ENCODE assay signal across 1 cellular context in the genomic region with DNA sequence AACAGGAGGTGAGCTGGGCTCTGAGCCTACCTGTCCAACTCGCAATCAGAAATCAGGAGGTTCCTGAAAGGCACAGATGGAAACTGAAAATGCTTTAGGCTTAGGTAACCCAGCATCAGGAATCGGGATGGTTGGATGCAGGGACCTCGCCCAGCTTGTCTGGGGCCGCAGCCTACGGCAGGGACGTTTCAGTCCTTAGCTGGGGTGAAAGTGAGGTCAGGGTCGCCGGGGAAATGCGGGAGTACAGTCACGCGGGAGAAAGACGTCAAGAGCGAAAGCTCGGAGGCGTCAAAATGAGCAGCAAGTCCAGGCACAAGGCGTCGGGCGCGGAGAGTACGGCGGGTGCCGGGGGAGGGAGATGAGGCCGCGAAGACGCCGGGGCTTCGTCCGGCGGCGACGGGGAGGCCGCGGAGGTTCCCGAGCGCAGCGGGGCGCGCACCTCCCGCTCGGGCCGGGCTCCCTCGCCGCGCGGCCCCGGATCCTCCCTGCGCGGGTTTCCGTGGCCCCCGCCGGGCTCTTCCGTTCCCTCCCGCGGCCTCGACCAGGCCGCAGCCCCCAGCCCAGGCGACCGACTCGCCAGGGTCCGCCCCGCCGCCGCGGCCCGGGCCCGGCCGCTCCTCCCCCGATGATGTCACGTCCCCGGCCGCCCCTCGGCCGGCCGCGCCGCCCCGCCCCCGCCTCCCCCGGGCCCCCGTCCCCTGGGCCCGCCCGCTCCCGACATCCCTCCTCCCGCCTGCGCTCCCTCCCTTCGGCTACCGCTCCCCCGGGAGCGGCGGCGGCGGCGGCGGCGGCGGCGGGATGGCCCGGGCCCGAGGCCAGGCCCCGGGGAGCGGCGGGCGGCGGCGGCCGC.
TF ChIP-seq lines count a peak whose summit lies in the region.

A gene with protein sequence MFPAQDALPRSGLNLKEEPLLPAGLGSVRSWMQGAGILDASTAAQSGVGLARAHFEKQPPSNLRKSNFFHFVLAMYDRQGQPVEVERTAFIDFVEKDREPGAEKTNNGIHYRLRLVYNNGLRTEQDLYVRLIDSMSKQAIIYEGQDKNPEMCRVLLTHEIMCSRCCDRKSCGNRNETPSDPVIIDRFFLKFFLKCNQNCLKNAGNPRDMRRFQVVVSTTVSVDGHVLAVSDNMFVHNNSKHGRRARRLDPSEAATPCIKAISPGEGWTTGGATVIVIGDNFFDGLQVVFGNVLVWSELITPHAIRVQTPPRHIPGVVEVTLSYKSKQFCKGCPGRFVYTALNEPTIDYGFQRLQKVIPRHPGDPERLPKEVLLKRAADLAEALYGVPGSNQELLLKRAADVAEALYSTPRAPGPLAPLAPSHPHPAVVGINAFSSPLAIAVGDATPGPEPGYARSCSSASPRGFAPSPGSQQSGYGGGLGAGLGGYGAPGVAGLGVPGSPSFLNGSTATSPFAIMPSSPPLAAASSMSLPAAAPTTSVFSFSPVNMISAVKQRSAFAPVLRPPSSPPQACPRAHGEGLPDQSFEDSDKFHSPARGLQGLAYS (plus strand): TSS at position 745 of the 850 bp plus-strand sequence. CDS start 866 bp downstream, outside the sequence.

TF ChIP-seq in K562, 482 proteins besides CTCF, POLR2A, EP300 and RAD21 (continued from another document and continues in another):
- TF ChIP-seq, protein P1, sequence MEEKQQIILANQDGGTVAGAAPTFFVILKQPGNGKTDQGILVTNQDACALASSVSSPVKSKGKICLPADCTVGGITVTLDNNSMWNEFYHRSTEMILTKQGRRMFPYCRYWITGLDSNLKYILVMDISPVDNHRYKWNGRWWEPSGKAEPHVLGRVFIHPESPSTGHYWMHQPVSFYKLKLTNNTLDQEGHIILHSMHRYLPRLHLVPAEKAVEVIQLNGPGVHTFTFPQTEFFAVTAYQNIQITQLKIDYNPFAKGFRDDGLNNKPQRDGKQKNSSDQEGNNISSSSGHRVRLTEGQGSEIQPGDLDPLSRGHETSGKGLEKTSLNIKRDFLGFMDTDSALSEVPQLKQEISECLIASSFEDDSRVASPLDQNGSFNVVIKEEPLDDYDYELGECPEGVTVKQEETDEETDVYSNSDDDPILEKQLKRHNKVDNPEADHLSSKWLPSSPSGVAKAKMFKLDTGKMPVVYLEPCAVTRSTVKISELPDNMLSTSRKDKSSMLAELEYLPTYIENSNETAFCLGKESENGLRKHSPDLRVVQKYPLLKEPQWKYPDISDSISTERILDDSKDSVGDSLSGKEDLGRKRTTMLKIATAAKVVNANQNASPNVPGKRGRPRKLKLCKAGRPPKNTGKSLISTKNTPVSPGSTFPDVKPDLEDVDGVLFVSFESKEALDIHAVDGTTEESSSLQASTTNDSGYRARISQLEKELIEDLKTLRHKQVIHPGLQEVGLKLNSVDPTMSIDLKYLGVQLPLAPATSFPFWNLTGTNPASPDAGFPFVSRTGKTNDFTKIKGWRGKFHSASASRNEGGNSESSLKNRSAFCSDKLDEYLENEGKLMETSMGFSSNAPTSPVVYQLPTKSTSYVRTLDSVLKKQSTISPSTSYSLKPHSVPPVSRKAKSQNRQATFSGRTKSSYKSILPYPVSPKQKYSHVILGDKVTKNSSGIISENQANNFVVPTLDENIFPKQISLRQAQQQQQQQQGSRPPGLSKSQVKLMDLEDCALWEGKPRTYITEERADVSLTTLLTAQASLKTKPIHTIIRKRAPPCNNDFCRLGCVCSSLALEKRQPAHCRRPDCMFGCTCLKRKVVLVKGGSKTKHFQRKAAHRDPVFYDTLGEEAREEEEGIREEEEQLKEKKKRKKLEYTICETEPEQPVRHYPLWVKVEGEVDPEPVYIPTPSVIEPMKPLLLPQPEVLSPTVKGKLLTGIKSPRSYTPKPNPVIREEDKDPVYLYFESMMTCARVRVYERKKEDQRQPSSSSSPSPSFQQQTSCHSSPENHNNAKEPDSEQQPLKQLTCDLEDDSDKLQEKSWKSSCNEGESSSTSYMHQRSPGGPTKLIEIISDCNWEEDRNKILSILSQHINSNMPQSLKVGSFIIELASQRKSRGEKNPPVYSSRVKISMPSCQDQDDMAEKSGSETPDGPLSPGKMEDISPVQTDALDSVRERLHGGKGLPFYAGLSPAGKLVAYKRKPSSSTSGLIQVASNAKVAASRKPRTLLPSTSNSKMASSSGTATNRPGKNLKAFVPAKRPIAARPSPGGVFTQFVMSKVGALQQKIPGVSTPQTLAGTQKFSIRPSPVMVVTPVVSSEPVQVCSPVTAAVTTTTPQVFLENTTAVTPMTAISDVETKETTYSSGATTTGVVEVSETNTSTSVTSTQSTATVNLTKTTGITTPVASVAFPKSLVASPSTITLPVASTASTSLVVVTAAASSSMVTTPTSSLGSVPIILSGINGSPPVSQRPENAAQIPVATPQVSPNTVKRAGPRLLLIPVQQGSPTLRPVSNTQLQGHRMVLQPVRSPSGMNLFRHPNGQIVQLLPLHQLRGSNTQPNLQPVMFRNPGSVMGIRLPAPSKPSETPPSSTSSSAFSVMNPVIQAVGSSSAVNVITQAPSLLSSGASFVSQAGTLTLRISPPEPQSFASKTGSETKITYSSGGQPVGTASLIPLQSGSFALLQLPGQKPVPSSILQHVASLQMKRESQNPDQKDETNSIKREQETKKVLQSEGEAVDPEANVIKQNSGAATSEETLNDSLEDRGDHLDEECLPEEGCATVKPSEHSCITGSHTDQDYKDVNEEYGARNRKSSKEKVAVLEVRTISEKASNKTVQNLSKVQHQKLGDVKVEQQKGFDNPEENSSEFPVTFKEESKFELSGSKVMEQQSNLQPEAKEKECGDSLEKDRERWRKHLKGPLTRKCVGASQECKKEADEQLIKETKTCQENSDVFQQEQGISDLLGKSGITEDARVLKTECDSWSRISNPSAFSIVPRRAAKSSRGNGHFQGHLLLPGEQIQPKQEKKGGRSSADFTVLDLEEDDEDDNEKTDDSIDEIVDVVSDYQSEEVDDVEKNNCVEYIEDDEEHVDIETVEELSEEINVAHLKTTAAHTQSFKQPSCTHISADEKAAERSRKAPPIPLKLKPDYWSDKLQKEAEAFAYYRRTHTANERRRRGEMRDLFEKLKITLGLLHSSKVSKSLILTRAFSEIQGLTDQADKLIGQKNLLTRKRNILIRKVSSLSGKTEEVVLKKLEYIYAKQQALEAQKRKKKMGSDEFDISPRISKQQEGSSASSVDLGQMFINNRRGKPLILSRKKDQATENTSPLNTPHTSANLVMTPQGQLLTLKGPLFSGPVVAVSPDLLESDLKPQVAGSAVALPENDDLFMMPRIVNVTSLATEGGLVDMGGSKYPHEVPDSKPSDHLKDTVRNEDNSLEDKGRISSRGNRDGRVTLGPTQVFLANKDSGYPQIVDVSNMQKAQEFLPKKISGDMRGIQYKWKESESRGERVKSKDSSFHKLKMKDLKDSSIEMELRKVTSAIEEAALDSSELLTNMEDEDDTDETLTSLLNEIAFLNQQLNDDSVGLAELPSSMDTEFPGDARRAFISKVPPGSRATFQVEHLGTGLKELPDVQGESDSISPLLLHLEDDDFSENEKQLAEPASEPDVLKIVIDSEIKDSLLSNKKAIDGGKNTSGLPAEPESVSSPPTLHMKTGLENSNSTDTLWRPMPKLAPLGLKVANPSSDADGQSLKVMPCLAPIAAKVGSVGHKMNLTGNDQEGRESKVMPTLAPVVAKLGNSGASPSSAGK (IDR thresholded peaks at IDR 0.05), result peak; percentile 86
- TF ChIP-seq RFX1 (IDR thresholded peaks at IDR 0.05), result no peak
- no peak for TF ChIP-seq TFAP4 (CRISPR knock-in tag; IDR thresholded peaks at IDR 0.05; ENCODE audit: borderline replicate concordance)
- no peak for TF ChIP-seq ZNF766 (CRISPR knock-in tag; conservative IDR thresholded peaks at IDR 0.05)
- no peak for TF ChIP-seq MAFG (tag; conservative IDR thresholded peaks at IDR 0.05)
- peak; percentile 97 for TF ChIP-seq L3MBTL2 (IDR thresholded peaks at IDR 0.05)
- TF ChIP-seq CXXC5 (CRISPR knock-in tag; IDR thresholded peaks at IDR 0.05), result peak; percentile 58
- TF ChIP-seq ZFX (CRISPR knock-in tag; IDR thresholded peaks at IDR 0.05), result peak; percentile 48; the same call in 1 of the 2 replicates
- 0 out of 2 replicates have a peak, but pooled peaks have one; percentile 26 for TF ChIP-seq ZNF12 (CRISPR knock-in tag; IDR thresholded peaks at IDR 0.05)
- peak; percentile 26; the same call in 1 of the 2 replicates for TF ChIP-seq ZNF263 (CRISPR knock-in tag; IDR thresholded peaks at IDR 0.05; ENCODE audit: borderline replicate concordance)
- 0 out of 2 replicates have a peak, but pooled peaks have one; percentile 47 for TF ChIP-seq ZNF511 (CRISPR knock-in tag; IDR thresholded peaks at IDR 0.05)
- TF ChIP-seq, protein P2, sequence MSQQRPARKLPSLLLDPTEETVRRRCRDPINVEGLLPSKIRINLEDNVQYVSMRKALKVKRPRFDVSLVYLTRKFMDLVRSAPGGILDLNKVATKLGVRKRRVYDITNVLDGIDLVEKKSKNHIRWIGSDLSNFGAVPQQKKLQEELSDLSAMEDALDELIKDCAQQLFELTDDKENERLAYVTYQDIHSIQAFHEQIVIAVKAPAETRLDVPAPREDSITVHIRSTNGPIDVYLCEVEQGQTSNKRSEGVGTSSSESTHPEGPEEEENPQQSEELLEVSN (IDR thresholded peaks at IDR 0.05; ENCODE audit: borderline replicate concordance in 1 of 2, extremely low read depth in 1 of 2, insufficient read depth in 1 of 2, insufficient read length in 1 of 2, low read depth in 1 of 2, low read length in 1 of 2, poor library complexity in 1 of 2, severe bottlenecking in 1 of 2), result peak; percentile 70 to 90
- TF ChIP-seq PHF21A (IDR thresholded peaks at IDR 0.05; ENCODE audit: borderline replicate concordance, low read depth), result 0 out of 2 replicates have a peak, but pooled peaks have one; percentile 18
- peak in 1 of 2 experiments; percentile 11; a peak in 2 of 4 replicates for TF ChIP-seq NRF1 (conservative IDR thresholded peaks at IDR 0.05 in 1 of 2, IDR thresholded peaks at IDR 0.05 in 1 of 2)
- TF ChIP-seq PHF8 (IDR thresholded peaks at IDR 0.05; ENCODE audit: borderline replicate concordance, low read length), result peak; percentile 37; the same call in 1 of the 2 replicates
- peak; percentile 52; the same call in 1 of the 2 replicates for TF ChIP-seq FOXP1 (CRISPR knock-in tag; IDR thresholded peaks at IDR 0.05)
- TF ChIP-seq, protein P3, sequence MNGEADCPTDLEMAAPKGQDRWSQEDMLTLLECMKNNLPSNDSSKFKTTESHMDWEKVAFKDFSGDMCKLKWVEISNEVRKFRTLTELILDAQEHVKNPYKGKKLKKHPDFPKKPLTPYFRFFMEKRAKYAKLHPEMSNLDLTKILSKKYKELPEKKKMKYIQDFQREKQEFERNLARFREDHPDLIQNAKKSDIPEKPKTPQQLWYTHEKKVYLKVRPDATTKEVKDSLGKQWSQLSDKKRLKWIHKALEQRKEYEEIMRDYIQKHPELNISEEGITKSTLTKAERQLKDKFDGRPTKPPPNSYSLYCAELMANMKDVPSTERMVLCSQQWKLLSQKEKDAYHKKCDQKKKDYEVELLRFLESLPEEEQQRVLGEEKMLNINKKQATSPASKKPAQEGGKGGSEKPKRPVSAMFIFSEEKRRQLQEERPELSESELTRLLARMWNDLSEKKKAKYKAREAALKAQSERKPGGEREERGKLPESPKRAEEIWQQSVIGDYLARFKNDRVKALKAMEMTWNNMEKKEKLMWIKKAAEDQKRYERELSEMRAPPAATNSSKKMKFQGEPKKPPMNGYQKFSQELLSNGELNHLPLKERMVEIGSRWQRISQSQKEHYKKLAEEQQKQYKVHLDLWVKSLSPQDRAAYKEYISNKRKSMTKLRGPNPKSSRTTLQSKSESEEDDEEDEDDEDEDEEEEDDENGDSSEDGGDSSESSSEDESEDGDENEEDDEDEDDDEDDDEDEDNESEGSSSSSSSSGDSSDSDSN (IDR thresholded peaks at IDR 0.05; ENCODE audit: borderline replicate concordance in 1 of 2, low read depth in 2 of 2, low read length in 2 of 2), result 0 out of 4 replicates have a peak, but pooled peaks of 1 of the 2 experiments have one; percentile 48
- 0 out of 2 replicates have a peak, but pooled peaks have one; percentile 29 for TF ChIP-seq ATF6 (CRISPR knock-in tag; IDR thresholded peaks at IDR 0.05)
- TF ChIP-seq NR2C2 (CRISPR knock-in tag; IDR thresholded peaks at IDR 0.05), result no peak
- TF ChIP-seq NR2C2 (tag; IDR thresholded peaks at IDR 0.05), result no peak
- TF ChIP-seq CTBP1 (IDR thresholded peaks at IDR 0.05; ENCODE audit: borderline replicate concordance), result peak; percentile 46; the same call in 1 of the 2 replicates
- TF ChIP-seq RB1 (IDR thresholded peaks at IDR 0.05; ENCODE audit: low read depth), result peak; percentile 19; the same call in 1 of the 2 replicates
